ENCODE assay signal across 19 cellular contexts in genomic region chr4:3724319-3725231, GRCh38. TPM values are rescaled to one million over a fixed set of nuclear protein-coding genes. Genes with fewer than 3 reads are reported as not detected.
DNase-seq lines count a peak whose midpoint lies in the region; ATAC-seq, FAIRE-seq and TF ChIP-seq lines count a peak whose summit lies in the region.
"Had no signal": no experiment of that assay in that cellular context is flagged by ENCODE, and none has a peak within 500 bp of the region (broad histone marks: within the 10 kb centered on the region; RNA-seq: fewer than 3 reads in every experiment).

No MANE protein-coding gene starts in this region.

- H3K4me1 ChIP-seq in IMR-90 (ENCODE audit: control insufficient read depth, insufficient read depth, low read length): no peaks in the 10 kb centered on the region
- peaks cover 0 to 38% (median 27%) of the 10 kb centered on the region in 4 experiments; a peak in 6 of 7 replicates for H3K4me1 ChIP-seq in H1 (replicated peaks in 1 of 4; ENCODE audit: control insufficient read depth in 3 of 4, insufficient read depth in 4 of 4, low read length in 3 of 4)

- H3K9ac ChIP-seq in IMR-90 (ENCODE audit: low read depth, low read length): no peak overlapping the region
- H3K9ac ChIP-seq in H1 (replicated peaks in 1 of 4; ENCODE audit: extremely low read depth in 1 of 4, low read depth in 3 of 4, low read length in 3 of 4): no peak overlapping the region

- dilution Hi-C loops in IMR-90 (cut with HindIII; ENCODE audit: low sequenced_read_pairs, unreplicated experiment): no loop called here

- H2BK5ac ChIP-seq in IMR-90 (ENCODE audit: low read depth, low read length, poor library complexity, severe bottlenecking): no peak overlapping the region
- no peak overlapping the region for H2BK5ac ChIP-seq in H1 (ENCODE audit: low read depth, low read length)

- H3K36me3 Mint-ChIP-seq in activated naive CD4-positive, alpha-beta T cell treated with anti-CD3 and anti-CD28 coated beads, Interleukin-2, amount 50 U/mL, for 24 hours: no peaks in the 10 kb centered on the region
- H3K36me3 Mint-ChIP-seq: activated naive CD8-positive, alpha-beta T cell treated with anti-CD3 and anti-CD28 coated beads, Interleukin-2, amount 10 ng/mL, durations not matched to agents 7 days and 5 days had no signal

- no peak overlapping the region for H2BK15ac ChIP-seq in IMR-90 (ENCODE audit: low read depth, low read length)
- H2BK15ac ChIP-seq in H1 (ENCODE audit: low read length): 0 out of 2 replicates have a peak overlapping the region, but pooled peaks have one; percentile 29

- H2BK20ac ChIP-seq in IMR-90 (ENCODE audit: low read depth, low read length) (no peak overlapping the region), H1 (ENCODE audit: low read length) (peak overlapping the region; percentile 32; the same call in 1 of the 2 replicates)

- in situ Hi-C loops in IMR-90 (cut with MboI; ENCODE audit: low sequenced_read_pairs): no loop called here

- no peaks in the 10 kb centered on the region for H3K4me1 Mint-ChIP-seq in activated naive CD4-positive, alpha-beta T cell treated with anti-CD3 and anti-CD28 coated beads, Interleukin-2, amount 50 U/mL, for 24 hours

- no peak for ATAC-seq in IMR-90 (ENCODE audit: low read depth)
- ATAC-seq in HG02798 (IDR thresholded peaks at IDR 0.05; ENCODE audit: poor library complexity, unreplicated experiment): no peak

- 15% methylated on average over 7 of the region's 44 CpGs; no CpG with 5 or more reads in 1 of the 2 experiments for WGBS in IMR-90 (ENCODE audit: extremely low coverage in 2 of 2, insufficient read length in 1 of 2), 2 experiments
- 18% methylated on average over 41 of the region's 44 CpGs; no CpG with 5 or more reads in 1 of the 2 experiments for WGBS in H1 (ENCODE audit: extremely low coverage in 1 of 2, insufficient coverage in 1 of 2, insufficient read length in 1 of 2, insufficient replicate concordance in 2 of 2, low coverage in 1 of 2, low lambda C conversion rate in 2 of 2, missing lambda C conversion rate in 1 of 2), 2 experiments

- no peak overlapping the region for H4K91ac ChIP-seq in IMR-90 (ENCODE audit: insufficient read depth, low read depth, low read length)
- H4K91ac ChIP-seq in H1 (replicated peaks; ENCODE audit: insufficient read length, low read length): no peak overlapping the region

- H3K18ac ChIP-seq in IMR-90 (ENCODE audit: low read depth, low read length) (no peak overlapping the region), H1 (ENCODE audit: extremely low read depth, low read length) (peak overlapping the region; percentile 78)

- peak overlapping the region; percentile 61 for H3K27ac Mint-ChIP-seq in activated naive CD4-positive, alpha-beta T cell treated with anti-CD3 and anti-CD28 coated beads, Interleukin-2, amount 50 U/mL, for 24 hours
- H3K27ac Mint-ChIP-seq: activated naive CD8-positive, alpha-beta T cell treated with anti-CD3 and anti-CD28 coated beads, Interleukin-2, amount 10 ng/mL, durations not matched to agents 7 days and 5 days; activated T-cell treated with anti-CD3 and anti-CD28 coated beads, Interleukin-2, amount 50 U/mL, for 24 hours had no signal

- H3K4me2 ChIP-seq in IMR-90 (ENCODE audit: low read depth, low read length): no peak overlapping the region
- peak overlapping the region; percentile 67 to 87 for H3K4me2 ChIP-seq in H1 (ENCODE audit: insufficient read depth in 1 of 2, low read depth in 2 of 2, low read length in 2 of 2)

- intact Hi-C loops in IMR-90 (cut with micrococcal nuclease): no loop called here

- H3K56ac ChIP-seq in IMR-90 (ENCODE audit: extremely low read depth, insufficient read depth, low read length) (no peak overlapping the region), H1 (replicated peaks; ENCODE audit: insufficient read length, low read depth, low read length) (no peak overlapping the region)

- H3K36me3 ChIP-seq in IMR-90 (ENCODE audit: control insufficient read depth, insufficient read depth, low read length): no peaks in the 10 kb centered on the region
- H3K36me3 ChIP-seq in H1 (ENCODE audit: control insufficient read depth in 2 of 4, insufficient read depth in 4 of 4, low read length in 3 of 4): no peaks in the 10 kb centered on the region
- H3K36me3 ChIP-seq: cardiac muscle cell, SJCRH30 had no signal

- no peak overlapping the region for H2AK5ac ChIP-seq in IMR-90 (ENCODE audit: low read depth, low read length)
- H2AK5ac ChIP-seq in H1 (ENCODE audit: low read depth, low read length): no peak overlapping the region

- H3K9me3 ChIP-seq in IMR-90 (ENCODE audit: control insufficient read depth, insufficient read depth, low read length) (peaks cover 5% of the 10 kb centered on the region), H1 (ENCODE audit: insufficient read depth in 2 of 2, low read depth in 1 of 2, low read length in 1 of 2) (peaks cover 0 to 2% of the 10 kb centered on the region in 2 experiments; a peak in 1 of 4 replicates)
- H3K9me3 ChIP-seq: SJCRH30 had no signal

- no peak overlapping the region for H2AK9ac ChIP-seq in IMR-90 (replicated peaks; ENCODE audit: low read depth, low read length, poor library complexity)

- H3K9me1 ChIP-seq in IMR-90 (ENCODE audit: insufficient read depth, low read length): no peaks in the 10 kb centered on the region

- H3K4ac ChIP-seq in IMR-90 (ENCODE audit: low read depth, low read length) (no peak overlapping the region), H1 (replicated peaks; ENCODE audit: insufficient read length, low read depth, low read length) (no peak overlapping the region)

- H3K14ac ChIP-seq in IMR-90 (replicated peaks; ENCODE audit: low read depth, low read length): no peak overlapping the region
- H3K14ac ChIP-seq in H1 (ENCODE audit: insufficient read length): no peak overlapping the region

- no peak overlapping the region for H4K5ac ChIP-seq in IMR-90 (ENCODE audit: low read depth, low read length)
- no peak overlapping the region for H4K5ac ChIP-seq in H1 (ENCODE audit: insufficient read length, low read depth, low read length)

- H3K23me2 ChIP-seq in H1 (ENCODE audit: low read depth, low read length): peaks cover 3% of the 10 kb centered on the region; the same call in 1 of the 2 replicates

- H3K27me3 ChIP-seq in IMR-90 (ENCODE audit: control insufficient read depth, insufficient read depth, low read length) (peaks cover 55% of the 10 kb centered on the region), H1 (replicated peaks in 1 of 4; ENCODE audit: control insufficient read depth in 3 of 4, extremely low read depth in 1 of 4, insufficient read depth in 3 of 4, low read length in 3 of 4) (peaks cover 0 to 27% (median 25%) of the 10 kb centered on the region in 4 experiments; a peak in 5 of 7 replicates)

- no peaks in the 10 kb centered on the region for H3K9me3 Mint-ChIP-seq in activated naive CD4-positive, alpha-beta T cell treated with anti-CD3 and anti-CD28 coated beads, Interleukin-2, amount 50 U/mL, for 24 hours
- H3K9me3 Mint-ChIP-seq: activated naive CD8-positive, alpha-beta T cell treated with anti-CD3 and anti-CD28 coated beads, Interleukin-2, amount 10 ng/mL, durations not matched to agents 7 days and 5 days; activated T-cell treated with anti-CD3 and anti-CD28 coated beads, Interleukin-2, amount 50 U/mL, for 24 hours had no signal

- TF ChIP-seq RAD21 in IMR-90 (IDR thresholded peaks at IDR 0.05; ENCODE audit: low read length) (no peak), H1 (IDR thresholded peaks at IDR 0.05 in 1 of 2, conservative IDR thresholded peaks at IDR 0.05 in 1 of 2; ENCODE audit: low read depth in 2 of 2, low read length in 2 of 2) (no peak)

- no peak overlapping the region for H2BK120ac ChIP-seq in IMR-90 (ENCODE audit: low read depth, low read length)
- H2BK120ac ChIP-seq in H1 (replicated peaks; ENCODE audit: low read depth, low read length): no peak overlapping the region

- TF ChIP-seq POLR2A in IMR-90 (IDR thresholded peaks at IDR 0.05; ENCODE audit: low read depth, low read length) (no peak), H1 (IDR thresholded peaks at IDR 0.05; ENCODE audit: control extremely low read depth in 1 of 2, low read depth in 2 of 2, low read length in 2 of 2) (no peak)

- FAIRE-seq in H1 (lab: Jason Lieb, UNC): no peak

- H4K20me1 ChIP-seq in IMR-90 (ENCODE audit: insufficient read depth, low read length) (no peaks in the 10 kb centered on the region), H1 (replicated peaks in 1 of 2; ENCODE audit: control insufficient read depth in 1 of 2, insufficient read depth in 2 of 2, low read length in 2 of 2) (no peaks in the 10 kb centered on the region)

- CTCF ChIA-PET in IMR-90 (lab: Yijun Ruan, JAX): no interaction called here
- CTCF ChIA-PET in H1 (lab: Charles Lee; ENCODE audit: partially characterized antibody): interaction anchor here (0.7 to 1.5 kb wide), 7 partner anchors 11 to 403 kb away, joined by 3 to 4 read pairs (median 3); no protein-coding TSS in a partner anchor

- no TSS peak for BruUV-seq in IMR-90 (replicated peaks; lab: Mats Ljungman, UMichigan)

- H2BK12ac ChIP-seq in H1 (ENCODE audit: low read depth, low read length): 0 out of 2 replicates have a peak overlapping the region, but pooled peaks have one; percentile 80

- H2AFZ ChIP-seq in IMR-90 (replicated peaks; ENCODE audit: low read length, poor library complexity) (peak overlapping the region; percentile 23), H1 (ENCODE audit: low read length) (no peak overlapping the region)

- no peak overlapping the region for H3K4me3 Mint-ChIP-seq in activated naive CD4-positive, alpha-beta T cell treated with anti-CD3 and anti-CD28 coated beads, Interleukin-2, amount 50 U/mL, for 24 hours
- H3K4me3 Mint-ChIP-seq: activated naive CD8-positive, alpha-beta T cell treated with anti-CD3 and anti-CD28 coated beads, Interleukin-2, amount 10 ng/mL, durations not matched to agents 7 days and 5 days; activated T-cell treated with anti-CD3 and anti-CD28 coated beads, Interleukin-2, amount 50 U/mL, for 24 hours had no signal

- H3K23ac ChIP-seq in IMR-90 (ENCODE audit: low read depth, low read length): no peak overlapping the region
- no peak overlapping the region for H3K23ac ChIP-seq in H1 (ENCODE audit: insufficient read length)

- no peak for TF ChIP-seq EP300 in H1 (IDR thresholded peaks at IDR 0.05; ENCODE audit: borderline replicate concordance in 1 of 2, low read depth in 2 of 2, low read length in 2 of 2)

- peaks cover 11% of the 10 kb centered on the region for H3K27me3 Mint-ChIP-seq in activated naive CD4-positive, alpha-beta T cell treated with anti-CD3 and anti-CD28 coated beads, Interleukin-2, amount 50 U/mL, for 24 hours

- POLR2A ChIA-PET in IMR-90 (lab: Charles Lee; ENCODE audit: unreplicated experiment) (no interaction called here), H1 (lab: Charles Lee; ENCODE audit: partially characterized antibody) (interaction anchor here (1.2 to 1.8 kb wide), 2 partner anchors 9 to 11 kb away, joined by 3 to 4 read pairs; no protein-coding TSS in a partner anchor)

- H3K4me3 ChIP-seq in IMR-90 (ENCODE audit: insufficient read depth, low read depth, low read length) (no peak overlapping the region), H1 (ENCODE audit: extremely low read depth in 1 of 4, insufficient read depth in 2 of 4, low read depth in 3 of 4, low read length in 4 of 4) (peak overlapping the region in 3 of 4 experiments; percentile 17 to 46 (median 36); a peak in 6 of 8 replicates)
- H3K4me3 ChIP-seq: cardiac muscle cell, SJCRH30 had no signal

- H3K79me1 ChIP-seq in IMR-90 (ENCODE audit: low read depth in 1 of 2, low read length in 2 of 2): no peaks in the 10 kb centered on the region
- H3K79me1 ChIP-seq in H1 (ENCODE audit: low read depth, low read length): no peaks in the 10 kb centered on the region

- H4K8ac ChIP-seq in IMR-90 (ENCODE audit: low read depth in 2 of 2, low read length in 2 of 2): no peak overlapping the region
- no peak overlapping the region for H4K8ac ChIP-seq in H1 (ENCODE audit: extremely low read depth, insufficient read depth, low read length)

- DNase-seq in activated naive CD4-positive, alpha-beta T cell treated with anti-CD3 and anti-CD28 coated beads, Interleukin-2, amount 50 U/mL, for 16 hours: no peak
- DNase-seq in IMR-90 (no peak), H1 (ENCODE audit: low read depth in 1 of 2, low spot score in 2 of 2) (peak in 1 of 2 experiments; percentile 71), retina (peak; percentile 59), T-helper 1 cell (no peak), iPS-NIHi11 (ENCODE audit: low spot score) (no peak)
- DNase-seq: activated CD4-positive, alpha-beta T cell treated with anti-CD3 and anti-CD28 coated beads, Interleukin-2, amount 50 U/mL, for 4 hours; activated naive CD8-positive, alpha-beta T cell treated with anti-CD3 and anti-CD28 coated beads, Interleukin-2, amount 10 ng/mL, durations not matched to agents 7 days and 5 days; activated T-cell treated with anti-CD3 and anti-CD28 coated beads, Interleukin-2, amount 50 U/mL, for 24 hours; Calu3; effector CD4-positive, alpha-beta T cell; NCI-H1092 treated with DMSO at 0.1 percent for 48 hours; NCI-H2171 treated with DMSO at 0.1 percent for 48 hours; SJCRH30; stimulated activated CD4-positive, alpha-beta T cell treated with anti-CD3 and anti-CD28 coated beads, Interleukin-2, amount 100 ng/mL, for 48 hours had no signal

- H3K27ac ChIP-seq in IMR-90 (ENCODE audit: insufficient read depth, low read length): no peak overlapping the region
- no peak overlapping the region for H3K27ac ChIP-seq in H1 (ENCODE audit: low read depth, low read length)
- H3K27ac ChIP-seq: cardiac muscle cell, SJCRH30 had no signal

- TF ChIP-seq CTCF in IMR-90 (conservative IDR thresholded peaks at IDR 0.05; ENCODE audit: low read depth, low read length) (no peak), H1 (IDR thresholded peaks at IDR 0.05; ENCODE audit: control extremely low read depth in 1 of 3, insufficient read depth in 1 of 3, low read depth in 1 of 3, low read length in 3 of 3) (no peak)

- H3K79me2 ChIP-seq in H1 (ENCODE audit: control insufficient read depth in 1 of 2, insufficient read depth in 2 of 2, low read length in 2 of 2): no peaks in the 10 kb centered on the region

RNA-seq across cellular contexts. Expression of gene ADRA2C, which starts 41.6 kb away (rescaled TPM):
- under 0.01 and 0.28 TPM in 2 replicates for total RNA-seq in IMR-90 (2012; rRNA removed)
- polyA plus RNA-seq in IMR-90 (2012; rRNA removed) (0.14 and 0.36 TPM in 2 replicates), H1 (2011; rRNA removed) (14.6 and 27.3 TPM in 2 replicates)
- polyA plus RNA-seq in IMR-90 (2012; cell fraction: cytosol; rRNA removed): 0.10 and 0.22 TPM in 2 replicates
- 0.18 and 0.37 TPM in 2 replicates for polyA plus RNA-seq in IMR-90 (2012; cell fraction: nucleus; rRNA removed; ENCODE audit: low replicate concordance)
- 13.8 and 14.8 TPM in 2 replicates for total RNA-seq in H1 (2021; fragmentation: NEBNext Ultra II Directional; extraction: Animal tissue kit (Norgen Biotek cat#: 25700))
- 15.1 TPM for polyA plus RNA-seq in H1 (2011; cell fraction: cytosol; rRNA removed)
- polyA plus RNA-seq in H1 (2011; cell fraction: nucleus; rRNA removed): 35.4 TPM
- 4.8 to 12.3 TPM (median 11.4 TPM) in 4 replicates for polyA plus RNA-seq in H1 (2012, experiment 1 of 2)
- 5.9 TPM for polyA plus RNA-seq in H1 (2012, experiment 2 of 2)
- 9.6 TPM for polyA plus RNA-seq in H1 (2013, experiment 1 of 2)
- 8.5 TPM for polyA plus RNA-seq in H1 (2013, experiment 2 of 2)
- polyA minus RNA-seq in H1 (2011; rRNA and poly(A)+ RNA removed): 10.0 and 12.3 TPM in 2 replicates
- 11.6 TPM for polyA minus RNA-seq in H1 (2011; cell fraction: cytosol; rRNA and poly(A)+ RNA removed)
- 16.3 TPM for polyA minus RNA-seq in H1 (2011; cell fraction: nucleus; rRNA and poly(A)+ RNA removed)
- total RNA-seq: activated naive CD8-positive, alpha-beta T cell treated with anti-CD3 and anti-CD28 coated beads, Interleukin-2, amount 10 ng/mL, durations not matched to agents 7 days and 5 days; mononuclear cell had no signal

Comparison
In these comparisons a context has a peak if more than half of its experiments do, and no peak if none do; other contexts are left out.
1. RNA of gene ADRA2C, which starts 41.6 kb away (total RNA-seq): 13.8 to 14.8 TPM in H1; under 0.01 to 0.28 TPM in IMR-90; every median in the first group is over 10 times any median in the second.